Comparison of ENCODE assay signal across 20 cellular contexts in genomic region chr17:80513892-80514291, GRCh38. TPM values are rescaled to one million over a fixed set of nuclear protein-coding genes. Genes with fewer than 3 reads are reported as not detected.
A peak's percentile ranks its signal among the peaks of the same experiment; 100 is the strongest.
DNase-seq lines count a peak whose midpoint lies in the region; TF ChIP-seq lines count a peak whose summit lies in the region.
"Had no signal": no experiment of that assay in that cellular context is flagged by ENCODE, and none has a peak within 500 bp of the region (broad histone marks: within the 10 kb centered on the region; RNA-seq: fewer than 3 reads in every experiment).

No MANE protein-coding gene starts in this region.

- in situ Hi-C loops in GM13977 (cut with MboI; ENCODE audit: low pct_unique_long_range_greater_than_20kb, low sequenced_read_pairs, unreplicated experiment), result no loop called here

- peaks cover 0 to 63% of the 10 kb centered on the region in 2 donors for H3K27me3 ChIP-seq in tibial artery
- H3K27me3 ChIP-seq: upper lobe of left lung had no signal

- no peak overlapping the region for H3K27ac ChIP-seq in tibial artery
- H3K27ac ChIP-seq: sigmoid colon, SJCRH30, upper lobe of left lung had no signal

- H3K4me3 Mint-ChIP-seq in HFFc6, result no peak overlapping the region
- H3K4me3 Mint-ChIP-seq: activated naive CD8-positive, alpha-beta T cell treated with anti-CD3 and anti-CD28 coated beads, Interleukin-2, amount 50 U/mL, for 24 hours; CD8-positive, alpha-beta memory T cell had no signal

- peaks cover 0 to 8% (median 0%) of the 10 kb centered on the region in 4 donors for H3K4me1 ChIP-seq in tibial artery
- H3K4me1 ChIP-seq: sigmoid colon had no signal

- DNase-seq in AG08395 (ENCODE audit: low spot score) (peak; percentile 22), HFFc6 (peak; percentile 54), astrocyte of the hippocampus (ENCODE audit: low read depth, low spot score) (peak; percentile 92), foreskin fibroblast (peak; percentile 24 to 41), SK-N-DZ (ENCODE audit: low spot score) (no peak), SKM-1 treated with dmso at 0.1 percent for 144 hours (lab: John Stamatoyannopoulos, UW; ENCODE audit: unreplicated experiment) (no peak), GM13977 (ENCODE audit: low spot score) (no peak), tibial artery (no peak)
- DNase-seq: activated CD4-positive, alpha-beta T cell treated with anti-CD3 and anti-CD28 coated beads for 1 hour; activated naive CD8-positive, alpha-beta T cell treated with anti-CD3 and anti-CD28 coated beads, Interleukin-2, amount 50 U/mL, for 24 hours; CD8-positive, alpha-beta memory T cell; DMS79; NCI-H1105 treated with DMSO at 0.1 percent for 48 hours; NCI-H748 treated with DMSO at 0.1 percent for 48 hours; sigmoid colon; SJCRH30; stimulated activated CD4-positive, alpha-beta T cell treated with anti-CD3 and anti-CD28 coated beads, Interleukin-1b, Interleukin-23, amount 100 ng/mL, for 48 hours; stimulated activated naive CD8-positive, alpha-beta T cell treated with anti-CD3 and anti-CD28 coated beads, Interleukin-15, Interleukin-2, amounts not matched to agents 100 U/mL and 50 U/mL, for 24 hours had no signal

- no peaks in the 10 kb centered on the region for H3K36me3 ChIP-seq in tibial artery
- H3K36me3 ChIP-seq: sigmoid colon, SJCRH30, upper lobe of left lung had no signal

- no peaks in the 10 kb centered on the region for H3K9me3 Mint-ChIP-seq in HFFc6
- H3K9me3 Mint-ChIP-seq: activated naive CD8-positive, alpha-beta T cell treated with anti-CD3 and anti-CD28 coated beads, Interleukin-2, amount 50 U/mL, for 24 hours; CD8-positive, alpha-beta memory T cell had no signal

- intact Hi-C loops in tibial artery (cut with DNase I; ENCODE audit: low total_unique reads), result no loop called here

- H3K9me3 ChIP-seq in tibial artery, result no peaks in the 10 kb centered on the region
- H3K9me3 ChIP-seq: sigmoid colon, SJCRH30, upper lobe of left lung had no signal

- TF ChIP-seq CTCF in HFFc6 (IDR thresholded peaks at IDR 0.05) (no peak), foreskin fibroblast (IDR thresholded peaks at IDR 0.05; ENCODE audit: low read depth, low read length) (no peak), GM13977 (IDR thresholded peaks at IDR 0.05; ENCODE audit: extremely low read depth, insufficient read depth, missing control alignments) (no peak), tibial artery (IDR thresholded peaks at IDR 0.05) (no peak)

- no peaks in the 10 kb centered on the region for H3K36me3 Mint-ChIP-seq in HFFc6 (ENCODE audit: low read depth)
- H3K36me3 Mint-ChIP-seq: CD8-positive, alpha-beta memory T cell had no signal

- peaks cover 6% of the 10 kb centered on the region for H3K27me3 Mint-ChIP-seq in HFFc6 (ENCODE audit: insufficient read depth)

- H3K27ac Mint-ChIP-seq in HFFc6, result no peak overlapping the region
- H3K27ac Mint-ChIP-seq: activated naive CD8-positive, alpha-beta T cell treated with anti-CD3 and anti-CD28 coated beads, Interleukin-2, amount 50 U/mL, for 24 hours had no signal

- peaks cover 13% of the 10 kb centered on the region for H3K4me1 Mint-ChIP-seq in HFFc6 (ENCODE audit: low read depth)
- H3K4me1 Mint-ChIP-seq: activated naive CD8-positive, alpha-beta T cell treated with anti-CD3 and anti-CD28 coated beads, Interleukin-2, amount 50 U/mL, for 24 hours; CD8-positive, alpha-beta memory T cell had no signal

- no peak overlapping the region for H3K4me3 ChIP-seq in foreskin fibroblast (ENCODE audit: low read depth in 1 of 2, low read length in 2 of 2)
- H3K4me3 ChIP-seq in tibial artery, result no peak overlapping the region
- H3K4me3 ChIP-seq: sigmoid colon, SJCRH30, upper lobe of left lung had no signal

RNA-seq across cellular contexts. Expression of gene RPTOR, which starts 30.7 kb away (rescaled TPM):
- total RNA-seq in HFFc6 (2021; fragmentation: NEBNext Ultra II Directional; extraction: Animal tissue kit (Norgen Biotek cat#: 25700)), result 10 to 100 TPM; 34.4 to 39.2 (median 35.5) TPM
- 13.6 and 15.9 TPM in 2 replicates for polyA plus RNA-seq in SK-N-DZ (2014; cell fraction: cytosol; rRNA removed)
- polyA plus RNA-seq in SK-N-DZ (2014; cell fraction: nucleus; rRNA removed), result 11.6 and 18.6 TPM in 2 replicates

RNA-seq across cellular contexts. Expression of gene NPTX1, which starts 37.5 kb away (rescaled TPM):
- 1 to 10 TPM in 4 of 6 experiments, under 1 TPM in 2; 0.26 to 2.9 (median 2.6) TPM for total RNA-seq in HFFc6 (2021; fragmentation: NEBNext Ultra II Directional; extraction: Animal tissue kit (Norgen Biotek cat#: 25700))
- 0.77 and 0.99 TPM in 2 replicates for polyA plus RNA-seq in SK-N-DZ (2014; cell fraction: cytosol; rRNA removed)
- 1.5 and 2.0 TPM in 2 replicates for polyA plus RNA-seq in SK-N-DZ (2014; cell fraction: nucleus; rRNA removed)
- total RNA-seq: SJCRH30 had no signal
- polyA plus RNA-seq: CD8-positive, alpha-beta memory T cell; liver had no signal

Comparison
In these comparisons a context has a peak if more than half of its experiments do, and no peak if none do; other contexts are left out.
1. DNase-seq: peak in AG08395 (single experiment), HFFc6 (single experiment), astrocyte of the hippocampus (single experiment) and foreskin fibroblast (2 of 2); none in SK-N-DZ (single experiment), SKM-1 treated with dmso at 0.1 percent for 144 hours (single experiment), GM13977 (single experiment) and tibial artery (0 of 2).